Comparison of ENCODE assay signal across 24 cellular contexts in genomic region chr11:41056892-41057569, GRCh38.
A peak's percentile ranks its signal among the peaks of the same experiment; 100 is the strongest.
DNase-seq lines count a peak whose midpoint lies in the region; ATAC-seq, FAIRE-seq and TF ChIP-seq lines count a peak whose summit lies in the region.
"Had no signal": no experiment of that assay in that cellular context is flagged by ENCODE, and none has a peak within 500 bp of the region (broad histone marks: within the 10 kb centered on the region; RNA-seq: fewer than 3 reads in every experiment).

No MANE protein-coding gene starts in this region.

- DNase-seq in COLO668 (lab: John Stamatoyannopoulos, UW; ENCODE audit: unreplicated experiment) (peak; percentile 59), bronchial epithelial cell (ENCODE audit: low read depth) (no peak), retina (peak; percentile 9), upper lobe of left lung (peak in 1 of 2 donors; percentile 48), hippocampal formation (lab: John Stamatoyannopoulos, UW) (no peak), gastrocnemius medialis (no peak)
- DNase-seq in stimulated activated effector memory CD8-positive, alpha-beta T cell treated with anti-CD3 and anti-CD28 coated beads, Interleukin-12 subunit alpha, Interleukin-12 subunit beta, amount 100 ng/mL, for 72 hours (ENCODE audit: low spot score in 2 of 2), result no peak
- DNase-seq: ACHN; BE2C; C1 segment of cervical spinal cord; Calu3; CD4-positive, alpha-beta T cell; DND-41; EL; GOT3; H7; HFFc6; IMR-90 had no signal

- no peak overlapping the region for H3K27ac Mint-ChIP-seq in stimulated activated effector memory CD8-positive, alpha-beta T cell treated with anti-CD3 and anti-CD28 coated beads, Interleukin-12 subunit alpha, Interleukin-12 subunit beta, amount 100 ng/mL, for 72 hours
- H3K27ac Mint-ChIP-seq: CD4-positive, alpha-beta T cell; HFFc6 had no signal

- H3K27ac ChIP-seq in upper lobe of left lung, result no peak overlapping the region
- H3K27ac ChIP-seq in gastrocnemius medialis, result no peak overlapping the region

- intact Hi-C loops in gastrocnemius medialis (cut with DNase I; ENCODE audit: low total_unique reads), result no loop called here

- no peaks in the 10 kb centered on the region for H3K36me3 Mint-ChIP-seq in stimulated activated effector memory CD8-positive, alpha-beta T cell treated with anti-CD3 and anti-CD28 coated beads, Interleukin-12 subunit alpha, Interleukin-12 subunit beta, amount 100 ng/mL, for 72 hours

- no peaks in the 10 kb centered on the region for H3K4me1 ChIP-seq in upper lobe of left lung
- no peaks in the 10 kb centered on the region for H3K4me1 ChIP-seq in gastrocnemius medialis
- H3K4me1 ChIP-seq: BE2C had no signal

- in situ Hi-C loops in gastrocnemius medialis (cut with MboI; ENCODE audit: low sequenced_read_pairs in 4 of 4), result no loop called here

- H3K9me3 ChIP-seq in upper lobe of left lung (peaks cover 0 to 3% (median 0%) of the 10 kb centered on the region in 4 donors), gastrocnemius medialis (no peaks in the 10 kb centered on the region)
- H3K9me3 ChIP-seq: BE2C had no signal

- FAIRE-seq in bronchial epithelial cell (lab: Jason Lieb, UNC), result peak; percentile 47
- FAIRE-seq: A204.1, GM12878, HTR-8/SVneo, K562 had no signal

- WGBS in upper lobe of left lung, 2 donors, result 85 to 92% methylated on average over 5 to 8 of the region's 11 CpGs

- H3K4me3 ChIP-seq in bronchial epithelial cell (ENCODE audit: low read depth, low read length) (no peak overlapping the region), upper lobe of left lung (no peak overlapping the region), gastrocnemius medialis (no peak overlapping the region)
- H3K4me3 ChIP-seq: GM12878, K562 had no signal

- no peaks in the 10 kb centered on the region for H3K36me3 ChIP-seq in bronchial epithelial cell (ENCODE audit: control insufficient read depth, insufficient read depth, low read length)
- no peaks in the 10 kb centered on the region for H3K36me3 ChIP-seq in upper lobe of left lung
- no peaks in the 10 kb centered on the region for H3K36me3 ChIP-seq in gastrocnemius medialis
- H3K36me3 ChIP-seq: BE2C had no signal

- no peak for TF ChIP-seq CTCF in bronchial epithelial cell (IDR thresholded peaks at IDR 0.05; ENCODE audit: insufficient read depth, low read length, severe bottlenecking)
- TF ChIP-seq CTCF in upper lobe of left lung (IDR thresholded peaks at IDR 0.05), result no peak
- no peak for TF ChIP-seq CTCF in gastrocnemius medialis (IDR thresholded peaks at IDR 0.05 in 4 of 5, conservative IDR thresholded peaks at IDR 0.05 in 1 of 5)

- H3K4me3 Mint-ChIP-seq in stimulated activated effector memory CD8-positive, alpha-beta T cell treated with anti-CD3 and anti-CD28 coated beads, Interleukin-12 subunit alpha, Interleukin-12 subunit beta, amount 100 ng/mL, for 72 hours, result no peak overlapping the region
- H3K4me3 Mint-ChIP-seq: CD4-positive, alpha-beta T cell; HFFc6 had no signal

- peak; percentile 16 to 43 for ATAC-seq in upper lobe of left lung (ENCODE audit: low FRiP score in 2 of 2)
- no peak for ATAC-seq in gastrocnemius medialis
- ATAC-seq in stimulated activated effector memory CD8-positive, alpha-beta T cell treated with anti-CD3 and anti-CD28 coated beads, Interleukin-12 subunit alpha, Interleukin-12 subunit beta, amount 100 ng/mL, for 72 hours, result no peak
- ATAC-seq in GM19328 (IDR thresholded peaks at IDR 0.05; ENCODE audit: unreplicated experiment), result no peak
- ATAC-seq: GM12878, HCT116, K562 had no signal

- no peak for TF ChIP-seq EP300 in upper lobe of left lung (IDR thresholded peaks at IDR 0.05)

- H3K4me1 Mint-ChIP-seq in stimulated activated effector memory CD8-positive, alpha-beta T cell treated with anti-CD3 and anti-CD28 coated beads, Interleukin-12 subunit alpha, Interleukin-12 subunit beta, amount 100 ng/mL, for 72 hours, result no peaks in the 10 kb centered on the region

- H3K9me3 Mint-ChIP-seq in stimulated activated effector memory CD8-positive, alpha-beta T cell treated with anti-CD3 and anti-CD28 coated beads, Interleukin-12 subunit alpha, Interleukin-12 subunit beta, amount 100 ng/mL, for 72 hours, result peaks cover 12% of the 10 kb centered on the region

- H3K27me3 ChIP-seq in bronchial epithelial cell (ENCODE audit: control insufficient read depth, insufficient read depth, low read length) (no peaks in the 10 kb centered on the region), upper lobe of left lung (no peaks in the 10 kb centered on the region), gastrocnemius medialis (no peaks in the 10 kb centered on the region)
- H3K27me3 ChIP-seq: BE2C had no signal

- TF ChIP-seq POLR2A in upper lobe of left lung (IDR thresholded peaks at IDR 0.05) (no peak), gastrocnemius medialis (IDR thresholded peaks at IDR 0.05) (no peak)

Comparison
In these comparisons a context has a peak if more than half of its experiments do, and no peak if none do; other contexts are left out.
1. DNase-seq: peak in COLO668 (single experiment) and retina (single experiment); none in bronchial epithelial cell (single experiment), hippocampal formation (0 of 2), gastrocnemius medialis (0 of 2) and stimulated activated effector memory CD8-positive, alpha-beta T cell treated with anti-CD3 and anti-CD28 coated beads, Interleukin-12 subunit alpha, Interleukin-12 subunit beta, amount 100 ng/mL, for 72 hours (0 of 2).
2. ATAC-seq: peak in upper lobe of left lung (2 of 2); none in gastrocnemius medialis (0 of 2), stimulated activated effector memory CD8-positive, alpha-beta T cell treated with anti-CD3 and anti-CD28 coated beads, Interleukin-12 subunit alpha, Interleukin-12 subunit beta, amount 100 ng/mL, for 72 hours (single experiment) and GM19328 (single experiment).